In genomic region chr1:34842952-34843371, GRCh38 we compare ENCODE assay signal across 18 cellular contexts. TPM values are rescaled to one million over a fixed set of nuclear protein-coding genes. Genes with fewer than 3 reads are reported as not detected.
DNase-seq lines count a peak whose midpoint lies in the region; ATAC-seq and TF ChIP-seq lines count a peak whose summit lies in the region.
"Had no signal": no experiment of that assay in that cellular context is flagged by ENCODE, and none has a peak within 500 bp of the region (broad histone marks: within the 10 kb centered on the region; RNA-seq: fewer than 3 reads in every experiment).

No MANE protein-coding gene starts in this region.

- peaks cover 17% of the 10 kb centered on the region for H3F3A ChIP-seq in neural progenitor cell (ENCODE audit: low read depth)

- H3K9ac ChIP-seq in H9 (ENCODE audit: extremely low read depth, insufficient read length, low read length) (no peak overlapping the region), neural progenitor cell (no peak overlapping the region)

- no peak overlapping the region for H2BK15ac ChIP-seq in H9 (ENCODE audit: low read depth, low read length)

- H3K79me2 ChIP-seq in H9 (ENCODE audit: insufficient read depth, low read length): no peaks in the 10 kb centered on the region
- H3K79me2 ChIP-seq in hepatocyte: no peaks in the 10 kb centered on the region
- no peaks in the 10 kb centered on the region for H3K79me2 ChIP-seq in neural progenitor cell (ENCODE audit: low read depth)

- H3K4ac ChIP-seq in H9 (ENCODE audit: low read depth, low read length): no peak overlapping the region

- peaks cover 29 to 39% of the 10 kb centered on the region in 2 experiments for H3K4me1 Mint-ChIP-seq in H9
- peaks cover 27% of the 10 kb centered on the region for H3K4me1 Mint-ChIP-seq in WTC11
- peaks cover 61% of the 10 kb centered on the region for H3K4me1 Mint-ChIP-seq in neural progenitor cell

- ATAC-seq in WTC11 (0 out of 2 replicates have a peak, but pooled peaks have one; percentile 9), GM21447 (IDR thresholded peaks at IDR 0.05; ENCODE audit: unreplicated experiment) (no peak), HG02798 (IDR thresholded peaks at IDR 0.05; ENCODE audit: poor library complexity, unreplicated experiment) (no peak), HG02763 (IDR thresholded peaks at IDR 0.05; ENCODE audit: unreplicated experiment) (no peak)

- H4K20me1 ChIP-seq in H9 (ENCODE audit: control insufficient read depth, insufficient read depth, insufficient read length) (no peaks in the 10 kb centered on the region), hepatocyte (ENCODE audit: insufficient read depth, poor library complexity, severe bottlenecking) (no peaks in the 10 kb centered on the region), neural progenitor cell (ENCODE audit: low read depth) (peaks cover 63% of the 10 kb centered on the region)

- no peak overlapping the region for H3T11ph ChIP-seq in H9 (ENCODE audit: low read length)

- no peak overlapping the region for H2BK20ac ChIP-seq in H9 (ENCODE audit: low read depth, low read length, poor library complexity, severe bottlenecking)

- H3K9me3 Mint-ChIP-seq in H9: no peaks in the 10 kb centered on the region
- H3K9me3 Mint-ChIP-seq in WTC11: no peaks in the 10 kb centered on the region
- no peaks in the 10 kb centered on the region for H3K9me3 Mint-ChIP-seq in neural progenitor cell
- H3K9me3 Mint-ChIP-seq: activated naive CD4-positive, alpha-beta T cell treated with anti-CD3 and anti-CD28 coated beads, Interleukin-2, amount 50 U/mL, for 24 hours had no signal

- H3K4me2 ChIP-seq in H9 (ENCODE audit: insufficient read depth, insufficient read length, low read length) (no peak overlapping the region), hepatocyte (no peak overlapping the region), neural progenitor cell (peak overlapping the region; percentile 55)

- H4K8ac ChIP-seq in H9 (replicated peaks; ENCODE audit: insufficient read length, low read depth, low read length): no peak overlapping the region

- no peak overlapping the region for H2AK5ac ChIP-seq in H9 (ENCODE audit: insufficient read length, low read length)

- no peak overlapping the region for H4K91ac ChIP-seq in H9 (ENCODE audit: insufficient read length, low read depth, low read length)

- no peak overlapping the region for H3K18ac ChIP-seq in H9 (ENCODE audit: insufficient read length, low read depth, low read length)

- POLR2A ChIA-PET in WTC11 (lab: Charles Lee): interaction anchor here (0.5 kb wide), 1 partner anchor 82 kb away, joined by 3 read pairs; no protein-coding TSS in a partner anchor

- H3K27me3 Mint-ChIP-seq in H9 (ENCODE audit: low read depth): no peaks in the 10 kb centered on the region; the same call in 1 of the 2 replicates
- no peaks in the 10 kb centered on the region for H3K27me3 Mint-ChIP-seq in WTC11 (ENCODE audit: low read depth)
- no peaks in the 10 kb centered on the region for H3K27me3 Mint-ChIP-seq in neural progenitor cell (ENCODE audit: insufficient read depth, low read depth)
- H3K27me3 Mint-ChIP-seq: activated naive CD4-positive, alpha-beta T cell treated with anti-CD3 and anti-CD28 coated beads, Interleukin-2, amount 50 U/mL, for 24 hours had no signal

- DNase-seq in H9: no peak
- DNase-seq in WTC11 (ENCODE audit: low spot score): no peak
- DNase-seq in hepatocyte (ENCODE audit: low spot score): no peak
- DNase-seq in neural progenitor cell (ENCODE audit: low spot score): peak; percentile 47
- DNase-seq in NCI-H526 (lab: John Stamatoyannopoulos, UW): no peak
- DNase-seq: activated CD4-positive, alpha-beta T cell treated with anti-CD3 and anti-CD28 coated beads for 1 hour; activated CD8-positive, alpha-beta memory T cell treated with anti-CD3 and anti-CD28 coated beads, Interleukin-2, amount 50 U/mL, for 48 hours; brain microvascular endothelial cell; effector CD4-positive, alpha-beta T cell; HCEC 1CT; NCI-H1092; stimulated activated naive CD4-positive, alpha-beta T cell treated with Interleukin-2 at 50 U/mL for 16 hours; T-helper 1 cell had no signal

- peak overlapping the region in 1 of 3 experiments; percentile 49; a peak in 1 of 7 replicates for H3K27ac Mint-ChIP-seq in H9
- no peak overlapping the region for H3K27ac Mint-ChIP-seq in WTC11
- peak overlapping the region; percentile 98 for H3K27ac Mint-ChIP-seq in neural progenitor cell
- H3K27ac Mint-ChIP-seq: activated naive CD4-positive, alpha-beta T cell treated with anti-CD3 and anti-CD28 coated beads, Interleukin-2, amount 50 U/mL, for 24 hours had no signal

- H3K36me3 ChIP-seq in hepatocyte (replicated peaks; ENCODE audit: insufficient read depth, low read depth) (no peaks in the 10 kb centered on the region), neural progenitor cell (no peaks in the 10 kb centered on the region)
- H3K36me3 ChIP-seq: brain microvascular endothelial cell, ovary had no signal

- H3K4me1 ChIP-seq in H9 (ENCODE audit: insufficient read depth, low read length): peaks cover 4% of the 10 kb centered on the region; the same call in 1 of the 2 replicates
- H3K4me1 ChIP-seq in hepatocyte (ENCODE audit: insufficient read depth): peaks cover 18% of the 10 kb centered on the region
- peaks cover 27% of the 10 kb centered on the region for H3K4me1 ChIP-seq in neural progenitor cell

- H3K36me3 Mint-ChIP-seq in H9 (ENCODE audit: insufficient read depth in 1 of 3, low read depth in 3 of 3): no peaks in the 10 kb centered on the region
- H3K36me3 Mint-ChIP-seq in WTC11: no peaks in the 10 kb centered on the region
- peaks cover 2% of the 10 kb centered on the region for H3K36me3 Mint-ChIP-seq in neural progenitor cell

- H3K9me3 ChIP-seq in H9 (ENCODE audit: control insufficient read depth, low read depth, low read length) (no peaks in the 10 kb centered on the region), hepatocyte (ENCODE audit: low read depth) (no peaks in the 10 kb centered on the region), neural progenitor cell (ENCODE audit: low read depth) (no peaks in the 10 kb centered on the region)
- H3K9me3 ChIP-seq: ovary had no signal

- H3K56ac ChIP-seq in H9 (ENCODE audit: insufficient read length, low read depth, low read length): no peak overlapping the region

- H3K27me3 ChIP-seq in H9 (ENCODE audit: insufficient read depth, low read length): no peaks in the 10 kb centered on the region
- H3K27me3 ChIP-seq in hepatocyte: no peaks in the 10 kb centered on the region
- H3K27me3 ChIP-seq in neural progenitor cell: no peaks in the 10 kb centered on the region
- H3K27me3 ChIP-seq: brain microvascular endothelial cell, ovary had no signal

- TF ChIP-seq CTCF in H9 (conservative IDR thresholded peaks at IDR 0.05) (no peak), WTC11 (IDR thresholded peaks at IDR 0.05) (no peak), hepatocyte (IDR thresholded peaks at IDR 0.05; ENCODE audit: poor library complexity) (no peak), neural progenitor cell (IDR thresholded peaks at IDR 0.05) (no peak)

- no CpG with 5 or more reads among the region's 4 CpGs for WGBS in H9 (ENCODE audit: extremely low coverage, insufficient read length, low lambda C conversion rate)
- WGBS in hepatocyte (ENCODE audit: low lambda C conversion rate, missing lambda C conversion rate): 81% methylated on average over 4 of the region's 4 CpGs

- H2AFZ ChIP-seq in H9 (ENCODE audit: low read length) (no peak overlapping the region), hepatocyte (no peak overlapping the region), neural progenitor cell (replicated peaks) (no peak overlapping the region)

- no peak overlapping the region for H2BK5ac ChIP-seq in H9 (ENCODE audit: insufficient read length, low read length)

- H3K23ac ChIP-seq in H9 (ENCODE audit: insufficient read length, low read depth, low read length): no peak overlapping the region

- H2BK120ac ChIP-seq in H9 (ENCODE audit: low read depth, low read length, poor library complexity, severe bottlenecking): no peak overlapping the region

- H3K79me1 ChIP-seq in H9 (ENCODE audit: insufficient read depth, low read depth, low read length, poor library complexity, severe bottlenecking): no peaks in the 10 kb centered on the region

- H3K4me3 ChIP-seq in hepatocyte (no peak overlapping the region), neural progenitor cell (no peak overlapping the region)
- H3K4me3 ChIP-seq: ovary had no signal

- no peak overlapping the region for H4K5ac ChIP-seq in H9 (ENCODE audit: insufficient read length, low read depth, low read length)

- CTCF ChIA-PET in WTC11 (lab: Charles Lee): interaction anchor here (0.7 to 3.9 kb wide), 5 partner anchors 10 to 61 kb away, joined by 3 to 45 read pairs (median 3); partner anchors contain the start of gene SMIM12

- no peak overlapping the region for H3K4me3 Mint-ChIP-seq in H9
- H3K4me3 Mint-ChIP-seq in WTC11: no peak overlapping the region
- H3K4me3 Mint-ChIP-seq in neural progenitor cell: peak overlapping the region; percentile 60
- H3K4me3 Mint-ChIP-seq: activated naive CD4-positive, alpha-beta T cell treated with anti-CD3 and anti-CD28 coated beads, Interleukin-2, amount 50 U/mL, for 24 hours had no signal

- no peaks in the 10 kb centered on the region for H3K9me2 ChIP-seq in hepatocyte (replicated peaks; ENCODE audit: insufficient read depth)

- H3K27ac ChIP-seq in H9 (ENCODE audit: insufficient read length, low read depth, low read length) (peak overlapping the region; percentile 16), hepatocyte (peak overlapping the region; percentile 51), neural progenitor cell (no peak overlapping the region)
- H3K27ac ChIP-seq: brain microvascular endothelial cell, ovary had no signal

- H2BK12ac ChIP-seq in H9 (ENCODE audit: insufficient read length, low read depth, low read length): no peak overlapping the region

- H3K23me2 ChIP-seq in H9 (ENCODE audit: insufficient read length, low read depth, low read length, poor library complexity, severe bottlenecking): no peaks in the 10 kb centered on the region

- no peak overlapping the region for H3K14ac ChIP-seq in H9 (ENCODE audit: insufficient read depth, low read length)

TF ChIP-seq in WTC11, 78 proteins besides CTCF, POLR2A, EP300 and RAD21 (continues in another document):
- TF ChIP-seq NR2C2 (CRISPR knock-in tag; IDR thresholded peaks at IDR 0.05) (no peak), TEAD4 (CRISPR knock-in tag; IDR thresholded peaks at IDR 0.05) (no peak)

RNA-seq across cellular contexts. Expression of gene SMIM12, which starts 16.6 kb away (rescaled TPM):
- total RNA-seq in H9 (2021) (40.9 TPM in 2 replicates), WTC11 (2021) (34.6 to 41.9 TPM (median 39.6 TPM) in 3 replicates), hepatocyte (21.9 and 35.4 TPM in 2 replicates), neural progenitor cell (ENCODE audit: low replicate concordance) (9.5 and 20.2 TPM in 2 replicates)
- 51.9 and 53.8 TPM in 2 replicates for polyA plus RNA-seq in hepatocyte

RNA-seq across cellular contexts. Expression of gene GJA4, which starts 50.2 kb away (rescaled TPM):
- total RNA-seq in H9 (2021) (1.4 and 2.1 TPM in 2 replicates), WTC11 (2021) (1.0 to 1.4 TPM (median 1.3 TPM) in 3 replicates), hepatocyte (2.5 and 3.8 TPM in 2 replicates), neural progenitor cell (ENCODE audit: low replicate concordance) (not detected in 2 replicates)
- polyA plus RNA-seq in hepatocyte: 3.7 and 7.7 TPM in 2 replicates
